Comparison of ENCODE assay signal across 11 cellular contexts in genomic region chr15:101091080-101092017, GRCh38.
DNase-seq lines count a peak whose midpoint lies in the region; ATAC-seq and TF ChIP-seq lines count a peak whose summit lies in the region.
"Had no signal": no experiment of that assay in that cellular context is flagged by ENCODE, and none has a peak within 500 bp of the region (broad histone marks: within the 10 kb centered on the region; RNA-seq: fewer than 3 reads in every experiment).

No MANE protein-coding gene starts in this region.

- H3K36me3 ChIP-seq in SJSA1 (no peaks in the 10 kb centered on the region), esophagus squamous epithelium (no peaks in the 10 kb centered on the region), mucosa of rectum (ENCODE audit: control insufficient read depth in 2 of 2, insufficient read depth in 2 of 2, low read length in 2 of 2) (no peaks in the 10 kb centered on the region), tibial nerve (no peaks in the 10 kb centered on the region)

- POLR2A ChIA-PET in activated CD8-positive, alpha-beta T cell treated with anti-CD3 and anti-CD28 coated beads, Interleukin-2, amount 10 ng/mL, durations not matched to agents 7 days and 5 days (lab: Charles Lee) = interaction anchor here (1.6 kb wide), 1 partner anchor 160 kb away, joined by 6 read pairs; the partner anchor contains the start of gene CHSY1

- peaks cover 39% of the 10 kb centered on the region for H3K4me1 Mint-ChIP-seq in activated CD8-positive, alpha-beta T cell treated with anti-CD3 and anti-CD28 coated beads, Interleukin-2, amount 10 ng/mL, durations not matched to agents 7 days and 5 days (ENCODE audit: low read depth)
- H3K4me1 Mint-ChIP-seq: stimulated activated memory B cell treated with anti-CD40 and anti-IgM and Interleukin-4, amounts not matched to agents 10 μg/mL and 1 μg/mL and 100 μg/mL, for 72 hours had no signal

- H3K4me3 ChIP-seq in SJSA1 (no peak overlapping the region), esophagus squamous epithelium (no peak overlapping the region), mucosa of rectum (ENCODE audit: low read length in 2 of 2) (no peak overlapping the region), tibial nerve (no peak overlapping the region)

- H3K4me1 ChIP-seq in SJSA1 (replicated peaks) (peaks cover 21% of the 10 kb centered on the region), esophagus squamous epithelium (peaks cover 10 to 40% (median 10%) of the 10 kb centered on the region in 3 donors), mucosa of rectum (ENCODE audit: control insufficient read depth in 2 of 2, insufficient read depth in 2 of 2, low read length in 2 of 2) (peaks cover 5 to 13% of the 10 kb centered on the region in 2 donors), tibial nerve (peaks cover 0 to 46% (median 26%) of the 10 kb centered on the region in 4 donors)

- TF ChIP-seq POLR2A in esophagus squamous epithelium (IDR thresholded peaks at IDR 0.05) (no peak), tibial nerve (IDR thresholded peaks at IDR 0.05) (no peak)

- H3K9me3 Mint-ChIP-seq in activated CD8-positive, alpha-beta T cell treated with anti-CD3 and anti-CD28 coated beads, Interleukin-2, amount 10 ng/mL, durations not matched to agents 7 days and 5 days (ENCODE audit: insufficient read depth) = peaks cover 9% of the 10 kb centered on the region
- H3K9me3 Mint-ChIP-seq: stimulated activated memory B cell treated with anti-CD40 and anti-IgM and Interleukin-4, amounts not matched to agents 10 μg/mL and 1 μg/mL and 100 μg/mL, for 72 hours had no signal

- H3K36me3 Mint-ChIP-seq in activated CD8-positive, alpha-beta T cell treated with anti-CD3 and anti-CD28 coated beads, Interleukin-2, amount 10 ng/mL, durations not matched to agents 7 days and 5 days (ENCODE audit: low read depth) = peaks cover 8% of the 10 kb centered on the region
- H3K36me3 Mint-ChIP-seq: stimulated activated memory B cell treated with anti-CD40 and anti-IgM and Interleukin-4, amounts not matched to agents 10 μg/mL and 1 μg/mL and 100 μg/mL, for 72 hours had no signal

- peaks cover 8% of the 10 kb centered on the region for H3K27me3 Mint-ChIP-seq in activated CD8-positive, alpha-beta T cell treated with anti-CD3 and anti-CD28 coated beads, Interleukin-2, amount 10 ng/mL, durations not matched to agents 7 days and 5 days (ENCODE audit: low read depth)

- no peak overlapping the region for H3K27ac Mint-ChIP-seq in activated CD8-positive, alpha-beta T cell treated with anti-CD3 and anti-CD28 coated beads, Interleukin-2, amount 10 ng/mL, durations not matched to agents 7 days and 5 days
- H3K27ac Mint-ChIP-seq: stimulated activated memory B cell treated with anti-CD40 and anti-IgM and Interleukin-4, amounts not matched to agents 10 μg/mL and 1 μg/mL and 100 μg/mL, for 72 hours had no signal

- DNase-seq in SJSA1 (ENCODE audit: low read depth in 1 of 2, low spot score in 2 of 2) (peak; percentile 30 to 42), esophagus squamous epithelium (lab: John Stamatoyannopoulos, UW) (no peak), tibial nerve (ENCODE audit: low spot score in 2 of 2) (peak in 1 of 2 donors; percentile 55), D341Med (ENCODE audit: low spot score) (no peak)
- no peak for DNase-seq in activated CD8-positive, alpha-beta T cell treated with anti-CD3 and anti-CD28 coated beads, Interleukin-2, amount 10 ng/mL, durations not matched to agents 7 days and 5 days
- DNase-seq: activated naive CD4-positive, alpha-beta T cell treated with anti-CD3 and anti-CD28 coated beads, Interleukin-2, amount 50 U/mL, for 16 hours; H7 had no signal

- intact Hi-C loops in esophagus squamous epithelium (cut with DNase I) = no loop called here

- CTCF ChIA-PET in activated CD8-positive, alpha-beta T cell treated with anti-CD3 and anti-CD28 coated beads, Interleukin-2, amount 10 ng/mL, durations not matched to agents 7 days and 5 days (lab: Charles Lee) = interaction anchor here (0.8 to 6.8 kb wide), 6 partner anchors 10 to 165 kb away, joined by 3 to 96 read pairs (median 3); no protein-coding TSS in a partner anchor

- H3K27ac ChIP-seq in SJSA1 (peak overlapping the region; percentile 37; the same call in 1 of the 2 replicates), esophagus squamous epithelium (peak overlapping the region; percentile 0 to 77 (median 53)), mucosa of rectum (ENCODE audit: low read depth in 2 of 2, low read length in 2 of 2) (peak overlapping the region; percentile 13 to 52), tibial nerve (peak overlapping the region in 3 of 4 donors; percentile 48 to 80 (median 78))

- no peak overlapping the region for H3K9ac ChIP-seq in mucosa of rectum (ENCODE audit: low read depth in 1 of 2, low read length in 2 of 2)

- no peaks in the 10 kb centered on the region for H3K9me3 ChIP-seq in SJSA1 (replicated peaks)
- H3K9me3 ChIP-seq in esophagus squamous epithelium = no peaks in the 10 kb centered on the region
- H3K9me3 ChIP-seq in mucosa of rectum (ENCODE audit: control insufficient read depth in 2 of 2, low read length in 2 of 2) = no peaks in the 10 kb centered on the region
- H3K9me3 ChIP-seq in tibial nerve = no peaks in the 10 kb centered on the region

- H3K27me3 ChIP-seq in SJSA1 (replicated peaks) (no peaks in the 10 kb centered on the region), esophagus squamous epithelium (no peaks in the 10 kb centered on the region), mucosa of rectum (ENCODE audit: control insufficient read depth in 2 of 2, insufficient read depth in 2 of 2, low read length in 2 of 2) (no peaks in the 10 kb centered on the region), tibial nerve (no peaks in the 10 kb centered on the region)

- H3K4me3 Mint-ChIP-seq in activated CD8-positive, alpha-beta T cell treated with anti-CD3 and anti-CD28 coated beads, Interleukin-2, amount 10 ng/mL, durations not matched to agents 7 days and 5 days = no peak overlapping the region
- H3K4me3 Mint-ChIP-seq: stimulated activated memory B cell treated with anti-CD40 and anti-IgM and Interleukin-4, amounts not matched to agents 10 μg/mL and 1 μg/mL and 100 μg/mL, for 72 hours had no signal

- WGBS in esophagus squamous epithelium, 2 donors = 65 to 82% methylated on average over 10 to 12 of the region's 20 CpGs
- 39% methylated on average over 19 to 20 of the region's 20 CpGs for WGBS in tibial nerve, 2 donors

- ATAC-seq in GM19463 (IDR thresholded peaks at IDR 0.05; ENCODE audit: unreplicated experiment) (no peak), HG03025 (IDR thresholded peaks at IDR 0.05; ENCODE audit: low FRiP score, unreplicated experiment) (no peak)
- no peak for ATAC-seq in activated CD8-positive, alpha-beta T cell treated with anti-CD3 and anti-CD28 coated beads, Interleukin-2, amount 10 ng/mL, durations not matched to agents 7 days and 5 days
- ATAC-seq: stimulated activated memory B cell treated with anti-CD40 and anti-IgM and Interleukin-4, amounts not matched to agents 10 μg/mL and 1 μg/mL and 100 μg/mL, for 72 hours had no signal

- peak in 1 of 2 donors; percentile 43 for TF ChIP-seq EP300 in tibial nerve (IDR thresholded peaks at IDR 0.05)

- TF ChIP-seq CTCF in esophagus squamous epithelium (IDR thresholded peaks at IDR 0.05) (no peak), tibial nerve (IDR thresholded peaks at IDR 0.05) (no peak)

Comparison
In these comparisons a context has a peak if more than half of its experiments do, and no peak if none do; other contexts are left out.
1. DNase-seq: peak in SJSA1 (2 of 2); none in esophagus squamous epithelium (single experiment), D341Med (single experiment) and activated CD8-positive, alpha-beta T cell treated with anti-CD3 and anti-CD28 coated beads, Interleukin-2, amount 10 ng/mL, durations not matched to agents 7 days and 5 days (single experiment).
2. Peak in every context shown above with its lines, with median percentiles within 50 percentile points of each other: H3K27ac ChIP-seq.